ENCODE assay signal across 2 cellular contexts in the genomic region with DNA sequence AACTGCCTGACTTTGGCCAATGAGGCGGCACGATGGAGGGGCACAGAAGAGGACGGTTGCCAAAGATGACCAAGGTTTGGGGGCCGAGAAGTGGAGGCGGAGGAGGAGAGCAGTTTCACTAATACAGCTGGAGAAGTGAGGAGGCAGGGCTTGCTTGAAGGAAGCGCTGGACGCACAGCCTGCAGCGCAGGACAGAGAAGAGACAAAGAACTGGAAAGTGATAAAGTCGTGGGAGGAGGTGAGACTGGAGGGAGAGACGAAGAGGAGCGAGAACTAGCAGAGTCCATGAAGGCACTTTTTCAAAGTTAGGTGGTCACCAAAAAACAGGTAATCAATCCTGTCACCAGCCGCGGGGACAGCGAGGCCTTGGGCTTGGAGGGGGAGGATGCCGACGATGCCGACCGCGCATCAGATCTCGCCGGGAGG.
A peak's percentile ranks its signal among the peaks of the same experiment; 100 is the strongest.
TF ChIP-seq lines count a peak whose summit lies in the region.

No MANE protein-coding gene starts in this region.

TF ChIP-seq in HCT116, 20 proteins besides CTCF, POLR2A, EP300 and RAD21 (continued from another document):
- TF ChIP-seq, protein P1, sequence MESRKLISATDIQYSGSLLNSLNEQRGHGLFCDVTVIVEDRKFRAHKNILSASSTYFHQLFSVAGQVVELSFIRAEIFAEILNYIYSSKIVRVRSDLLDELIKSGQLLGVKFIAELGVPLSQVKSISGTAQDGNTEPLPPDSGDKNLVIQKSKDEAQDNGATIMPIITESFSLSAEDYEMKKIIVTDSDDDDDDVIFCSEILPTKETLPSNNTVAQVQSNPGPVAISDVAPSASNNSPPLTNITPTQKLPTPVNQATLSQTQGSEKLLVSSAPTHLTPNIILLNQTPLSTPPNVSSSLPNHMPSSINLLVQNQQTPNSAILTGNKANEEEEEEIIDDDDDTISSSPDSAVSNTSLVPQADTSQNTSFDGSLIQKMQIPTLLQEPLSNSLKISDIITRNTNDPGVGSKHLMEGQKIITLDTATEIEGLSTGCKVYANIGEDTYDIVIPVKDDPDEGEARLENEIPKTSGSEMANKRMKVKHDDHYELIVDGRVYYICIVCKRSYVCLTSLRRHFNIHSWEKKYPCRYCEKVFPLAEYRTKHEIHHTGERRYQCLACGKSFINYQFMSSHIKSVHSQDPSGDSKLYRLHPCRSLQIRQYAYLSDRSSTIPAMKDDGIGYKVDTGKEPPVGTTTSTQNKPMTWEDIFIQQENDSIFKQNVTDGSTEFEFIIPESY (IDR thresholded peaks at IDR 0.05; ENCODE audit: extremely low read depth, insufficient replicate concordance, low read length): no peak
- TF ChIP-seq, protein P2, sequence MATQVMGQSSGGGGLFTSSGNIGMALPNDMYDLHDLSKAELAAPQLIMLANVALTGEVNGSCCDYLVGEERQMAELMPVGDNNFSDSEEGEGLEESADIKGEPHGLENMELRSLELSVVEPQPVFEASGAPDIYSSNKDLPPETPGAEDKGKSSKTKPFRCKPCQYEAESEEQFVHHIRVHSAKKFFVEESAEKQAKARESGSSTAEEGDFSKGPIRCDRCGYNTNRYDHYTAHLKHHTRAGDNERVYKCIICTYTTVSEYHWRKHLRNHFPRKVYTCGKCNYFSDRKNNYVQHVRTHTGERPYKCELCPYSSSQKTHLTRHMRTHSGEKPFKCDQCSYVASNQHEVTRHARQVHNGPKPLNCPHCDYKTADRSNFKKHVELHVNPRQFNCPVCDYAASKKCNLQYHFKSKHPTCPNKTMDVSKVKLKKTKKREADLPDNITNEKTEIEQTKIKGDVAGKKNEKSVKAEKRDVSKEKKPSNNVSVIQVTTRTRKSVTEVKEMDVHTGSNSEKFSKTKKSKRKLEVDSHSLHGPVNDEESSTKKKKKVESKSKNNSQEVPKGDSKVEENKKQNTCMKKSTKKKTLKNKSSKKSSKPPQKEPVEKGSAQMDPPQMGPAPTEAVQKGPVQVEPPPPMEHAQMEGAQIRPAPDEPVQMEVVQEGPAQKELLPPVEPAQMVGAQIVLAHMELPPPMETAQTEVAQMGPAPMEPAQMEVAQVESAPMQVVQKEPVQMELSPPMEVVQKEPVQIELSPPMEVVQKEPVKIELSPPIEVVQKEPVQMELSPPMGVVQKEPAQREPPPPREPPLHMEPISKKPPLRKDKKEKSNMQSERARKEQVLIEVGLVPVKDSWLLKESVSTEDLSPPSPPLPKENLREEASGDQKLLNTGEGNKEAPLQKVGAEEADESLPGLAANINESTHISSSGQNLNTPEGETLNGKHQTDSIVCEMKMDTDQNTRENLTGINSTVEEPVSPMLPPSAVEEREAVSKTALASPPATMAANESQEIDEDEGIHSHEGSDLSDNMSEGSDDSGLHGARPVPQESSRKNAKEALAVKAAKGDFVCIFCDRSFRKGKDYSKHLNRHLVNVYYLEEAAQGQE (IDR thresholded peaks at IDR 0.05; ENCODE audit: low read depth): no peak
- TF ChIP-seq EZH2 (IDR thresholded peaks at IDR 0.05): no peak
- TF ChIP-seq EZH2phosphoT487 (IDR thresholded peaks at IDR 0.05; ENCODE audit: borderline replicate concordance): no peak
- no peak for TF ChIP-seq ZNF274 (IDR thresholded peaks at IDR 0.05; ENCODE audit: low read depth, low read length)
- no peak for TF ChIP-seq EGR1 (IDR thresholded peaks at IDR 0.05; ENCODE audit: low read depth)
- TF ChIP-seq YY1 (IDR thresholded peaks at IDR 0.05; ENCODE audit: extremely low read depth, insufficient replicate concordance, low read depth, low read length): no peak
- TF ChIP-seq CBX3 (IDR thresholded peaks at IDR 0.05; ENCODE audit: low read depth): no peak
- TF ChIP-seq SRF (IDR thresholded peaks at IDR 0.05; ENCODE audit: low read depth): no peak

TF ChIP-seq in SK-N-SH, 30 proteins besides CTCF, POLR2A, EP300 and RAD21 (continued from another document):
- TF ChIP-seq, protein P2 (IDR thresholded peaks at IDR 0.05; ENCODE audit: low read depth, low read length): no peak
- TF ChIP-seq FOXJ3 (CRISPR knock-in tag; IDR thresholded peaks at IDR 0.05): no peak
- TF ChIP-seq MXI1 (IDR thresholded peaks at IDR 0.05; ENCODE audit: low read depth, low read length): peak; percentile 20; the same call in 1 of the 2 replicates
- no peak for TF ChIP-seq YY1 (IDR thresholded peaks at IDR 0.05; ENCODE audit: low read depth)
